In the genomic region with DNA sequence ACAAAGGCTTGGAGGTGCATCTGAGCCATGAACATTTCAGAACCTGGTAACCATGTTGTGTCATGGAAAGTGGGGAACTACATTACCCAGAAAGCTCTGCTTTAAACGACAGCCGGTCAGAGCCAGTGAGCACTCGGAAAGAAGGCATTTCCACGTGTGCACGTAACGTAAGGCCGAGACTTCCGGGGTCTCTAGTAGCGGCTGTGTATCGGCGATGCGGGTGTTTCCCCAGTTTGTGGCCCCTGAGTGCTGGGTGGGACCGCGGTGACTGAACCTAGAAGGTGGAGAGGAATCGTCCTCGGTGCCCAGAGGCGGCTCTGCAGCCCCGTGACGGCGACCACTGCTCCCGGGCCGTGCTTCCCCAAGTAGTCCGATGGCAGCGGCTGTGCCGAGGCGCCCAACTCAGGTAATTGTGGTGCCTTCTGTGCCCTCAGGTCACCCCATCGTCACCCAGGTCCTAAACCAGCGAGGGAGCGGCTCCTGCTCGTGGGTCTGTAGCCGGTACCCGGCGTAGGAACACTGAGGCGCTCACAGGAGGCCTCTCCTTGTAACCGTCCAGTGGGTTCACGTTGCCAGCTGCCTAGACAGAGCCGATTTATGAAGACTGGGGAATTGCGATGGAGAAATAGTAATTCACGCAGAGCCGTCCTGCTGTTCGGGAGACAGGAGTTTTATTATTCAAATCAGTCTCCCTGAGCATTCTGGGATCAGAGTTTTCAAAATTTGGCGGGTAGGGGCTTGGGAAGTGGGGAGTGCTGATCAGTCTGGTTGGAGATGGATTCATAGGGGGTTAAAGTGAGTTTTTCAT, we compare ENCODE assay signal across 1 cellular context.
A peak's percentile ranks its signal among the peaks of the same experiment; 100 is the strongest.
TF ChIP-seq lines count a peak whose summit lies in the region.

Gene ZNF587, plus strand, starts transcription at position 194 of the 808 bp plus-strand sequence. Its CDS starts 180 bp downstream, at position 374.

TF ChIP-seq in GM12878, 131 proteins besides CTCF, POLR2A, EP300 and RAD21 (continued from another document):
- 0 out of 2 replicates have a peak, but pooled peaks have one; percentile 62 for TF ChIP-seq MLLT1 (IDR thresholded peaks at IDR 0.05)
- TF ChIP-seq HCFC1 (IDR thresholded peaks at IDR 0.05; ENCODE audit: low read length): peak; percentile 86
- peak; percentile 61; the same call in 1 of the 2 replicates for TF ChIP-seq SIN3A (IDR thresholded peaks at IDR 0.05; ENCODE audit: low read depth, low read length)
- peak; percentile 58 for TF ChIP-seq NR2C1 (IDR thresholded peaks at IDR 0.05)
- TF ChIP-seq TAF1 (IDR thresholded peaks at IDR 0.05; ENCODE audit: borderline replicate concordance, low read depth, low read length): peak; percentile 70
- TF ChIP-seq IKZF1 (conservative IDR thresholded peaks at IDR 0.05): peak; percentile 84
- TF ChIP-seq SIX5 (IDR thresholded peaks at IDR 0.05; ENCODE audit: low read depth, low read length, severe bottlenecking): peak; percentile 85
- TF ChIP-seq BHLHE40 (IDR thresholded peaks at IDR 0.05; ENCODE audit: borderline replicate concordance in 1 of 2, low read depth in 2 of 2, low read length in 1 of 2): peak; percentile 49 to 76; a peak in 3 of 4 replicates
- TF ChIP-seq NR2F1 (conservative IDR thresholded peaks at IDR 0.05): 0 out of 2 replicates have a peak, but pooled peaks have one; percentile 61
- peak; percentile 46 for TF ChIP-seq E4F1 (IDR thresholded peaks at IDR 0.05; ENCODE audit: borderline replicate concordance, partially characterized antibody)
- TF ChIP-seq BACH1 (IDR thresholded peaks at IDR 0.05; ENCODE audit: borderline replicate concordance): peak; percentile 64; the same call in 1 of the 2 replicates
- TF ChIP-seq POLR2AphosphoS5 (IDR thresholded peaks at IDR 0.05; ENCODE audit: low read length): peak; percentile 91
- TF ChIP-seq, protein P1, sequence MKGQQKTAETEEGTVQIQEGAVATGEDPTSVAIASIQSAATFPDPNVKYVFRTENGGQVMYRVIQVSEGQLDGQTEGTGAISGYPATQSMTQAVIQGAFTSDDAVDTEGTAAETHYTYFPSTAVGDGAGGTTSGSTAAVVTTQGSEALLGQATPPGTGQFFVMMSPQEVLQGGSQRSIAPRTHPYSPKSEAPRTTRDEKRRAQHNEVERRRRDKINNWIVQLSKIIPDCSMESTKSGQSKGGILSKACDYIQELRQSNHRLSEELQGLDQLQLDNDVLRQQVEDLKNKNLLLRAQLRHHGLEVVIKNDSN (IDR thresholded peaks at IDR 0.05; ENCODE audit: borderline replicate concordance, extremely low read length, insufficient read depth, low read depth, low read length): peak; percentile 36
- TF ChIP-seq POLR2AphosphoS2 (IDR thresholded peaks at IDR 0.05; ENCODE audit: low read depth, low read length): peak; percentile 56
- peak; percentile 58; the same call in 1 of the 2 replicates for TF ChIP-seq NKRF (conservative IDR thresholded peaks at IDR 0.05)
- TF ChIP-seq CREB1 (IDR thresholded peaks at IDR 0.05; ENCODE audit: low read depth): peak; percentile 90
- TF ChIP-seq HDGF (IDR thresholded peaks at IDR 0.05): peak; percentile 17; the same call in 1 of the 2 replicates
- peak; percentile 47 for TF ChIP-seq BCL3 (IDR thresholded peaks at IDR 0.05; ENCODE audit: borderline replicate concordance, insufficient read depth, low read depth, low read length, poor library complexity, severe bottlenecking)
- TF ChIP-seq PKNOX1 (IDR thresholded peaks at IDR 0.05): peak; percentile 97
- TF ChIP-seq PML (IDR thresholded peaks at IDR 0.05; ENCODE audit: low read length): 0 out of 2 replicates have a peak, but pooled peaks have one; percentile 57
- peak; percentile 55 for TF ChIP-seq SP1 (IDR thresholded peaks at IDR 0.05; ENCODE audit: low read depth, low read length)
- TF ChIP-seq, protein P2, sequence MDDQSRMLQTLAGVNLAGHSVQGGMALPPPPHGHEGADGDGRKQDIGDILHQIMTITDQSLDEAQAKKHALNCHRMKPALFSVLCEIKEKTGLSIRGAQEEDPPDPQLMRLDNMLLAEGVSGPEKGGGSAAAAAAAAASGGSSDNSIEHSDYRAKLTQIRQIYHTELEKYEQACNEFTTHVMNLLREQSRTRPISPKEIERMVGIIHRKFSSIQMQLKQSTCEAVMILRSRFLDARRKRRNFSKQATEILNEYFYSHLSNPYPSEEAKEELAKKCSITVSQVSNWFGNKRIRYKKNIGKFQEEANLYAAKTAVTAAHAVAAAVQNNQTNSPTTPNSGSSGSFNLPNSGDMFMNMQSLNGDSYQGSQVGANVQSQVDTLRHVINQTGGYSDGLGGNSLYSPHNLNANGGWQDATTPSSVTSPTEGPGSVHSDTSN (IDR thresholded peaks at IDR 0.05; ENCODE audit: insufficient replicate concordance, low read depth, low read length): peak; percentile 87
- TF ChIP-seq, protein P3, sequence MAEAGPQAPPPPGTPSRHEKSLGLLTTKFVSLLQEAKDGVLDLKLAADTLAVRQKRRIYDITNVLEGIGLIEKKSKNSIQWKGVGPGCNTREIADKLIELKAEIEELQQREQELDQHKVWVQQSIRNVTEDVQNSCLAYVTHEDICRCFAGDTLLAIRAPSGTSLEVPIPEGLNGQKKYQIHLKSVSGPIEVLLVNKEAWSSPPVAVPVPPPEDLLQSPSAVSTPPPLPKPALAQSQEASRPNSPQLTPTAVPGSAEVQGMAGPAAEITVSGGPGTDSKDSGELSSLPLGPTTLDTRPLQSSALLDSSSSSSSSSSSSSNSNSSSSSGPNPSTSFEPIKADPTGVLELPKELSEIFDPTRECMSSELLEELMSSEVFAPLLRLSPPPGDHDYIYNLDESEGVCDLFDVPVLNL (IDR thresholded peaks at IDR 0.05; ENCODE audit: low read depth, low read length): peak; percentile 66
- peak; percentile 60; the same call in 1 of the 2 replicates for TF ChIP-seq NBN (IDR thresholded peaks at IDR 0.05)
- peak; percentile 79; the same call in 1 of the 2 replicates for TF ChIP-seq CHD2 (IDR thresholded peaks at IDR 0.05; ENCODE audit: borderline replicate concordance, low read depth, low read length)
- TF ChIP-seq CREM (IDR thresholded peaks at IDR 0.05; ENCODE audit: low read depth): peak; percentile 86; the same call in 1 of the 2 replicates
- TF ChIP-seq GABPA (IDR thresholded peaks at IDR 0.05; ENCODE audit: low read depth): peak; percentile 87
